In the genomic region with DNA sequence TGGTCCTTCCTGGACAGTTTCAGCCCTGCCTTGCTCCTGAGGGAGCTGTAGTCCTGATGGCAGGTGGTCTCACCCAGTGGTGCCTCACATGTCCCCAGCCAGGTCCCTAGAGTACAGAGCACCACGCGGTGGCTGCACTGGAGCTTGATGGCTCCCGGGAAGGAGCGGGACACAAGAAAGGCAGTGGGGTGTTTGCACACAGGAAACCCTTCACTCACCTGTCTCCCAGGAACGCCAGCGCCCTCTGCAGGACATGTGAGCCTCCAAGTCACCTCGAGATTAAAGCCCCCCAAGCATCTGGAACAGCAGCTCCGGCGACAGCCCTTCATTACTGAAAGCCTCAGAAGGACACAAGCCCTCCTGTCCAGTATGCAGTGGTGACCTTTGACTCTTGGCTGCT, we compare ENCODE assay signal across 8 cellular contexts. TPM values are rescaled to one million over a fixed set of nuclear protein-coding genes. Genes with fewer than 3 reads are reported as not detected.
DNase-seq lines count a peak whose midpoint lies in the region; TF ChIP-seq lines count a peak whose summit lies in the region.

No MANE protein-coding gene starts in this region.

- no peak overlapping the region for H3K4me3 ChIP-seq in OCI-LY7 (ENCODE audit: low read depth, low read length, poor library complexity, severe bottlenecking)

- no peak for DNase-seq in AG09319 (ENCODE audit: extremely low read depth, low read depth)
- DNase-seq in OCI-LY7 (ENCODE audit: low spot score) = peak; percentile 74
- DNase-seq in effector CD8-positive, alpha-beta T cell (lab: John Stamatoyannopoulos, UW) = peak; percentile 32
- peak; percentile 83 for DNase-seq in stimulated activated CD8-positive, alpha-beta memory T cell treated with anti-CD3 and anti-CD28 coated beads, Interleukin-4, amount 100 ng/mL, for 48 hours
- no peak for DNase-seq in MV-4-11 (lab: John Stamatoyannopoulos, UW)
- DNase-seq in midbrain (lab: John Stamatoyannopoulos, UW) = no peak
- no peak for DNase-seq in NK-92 treated with Interleukin-12 subunit alpha and Interleukin-12 subunit beta, amount 100 ng/mL, for 24 hours (lab: John Stamatoyannopoulos, UW)

- no peaks in the 10 kb centered on the region for H3K36me3 ChIP-seq in OCI-LY7 (ENCODE audit: insufficient read depth, low read length)

- H3K9me2 ChIP-seq in OCI-LY7 (ENCODE audit: insufficient read depth, low read length) = no peaks in the 10 kb centered on the region

- CTCF ChIA-PET in OCI-LY7 (lab: Charles Lee; ENCODE audit: unreplicated experiment) = no interaction called here

- BruUV-seq in OCI-LY7 (replicated peaks; lab: Mats Ljungman, UMichigan) = no TSS peak

- H4K20me1 ChIP-seq in OCI-LY7 (ENCODE audit: insufficient read depth, low read length) = no peaks in the 10 kb centered on the region

- H3K79me2 ChIP-seq in OCI-LY7 (ENCODE audit: insufficient read depth, low read depth, low read length) = no peaks in the 10 kb centered on the region

- TF ChIP-seq CTCF in AG09319 (IDR thresholded peaks at IDR 0.05; ENCODE audit: low read depth, low read length) (peak; percentile 26), GM12874 (IDR thresholded peaks at IDR 0.05; ENCODE audit: insufficient read depth, low read depth, low read length) (peak; percentile 69), OCI-LY7 (conservative IDR thresholded peaks at IDR 0.05; ENCODE audit: low read length) (peak; percentile 79)

- H3K27ac ChIP-seq in OCI-LY7 (ENCODE audit: low read depth, low read length, poor library complexity, severe bottlenecking) = no peak overlapping the region

- intact Hi-C loops in OCI-LY7 (cut with micrococcal nuclease; ENCODE audit: unreplicated experiment) = loop anchor here (1.0 to 5.0 kb wide), 2 partner anchors 49 to 171 kb away; no protein-coding TSS in a partner anchor

- H3K4me2 ChIP-seq in OCI-LY7 (ENCODE audit: low read length) = no peak overlapping the region

- no peak overlapping the region for H2AFZ ChIP-seq in OCI-LY7 (ENCODE audit: low read length)

- no peaks in the 10 kb centered on the region for H3K4me1 ChIP-seq in OCI-LY7 (ENCODE audit: insufficient read depth, low read length, poor library complexity, severe bottlenecking)

- POLR2A ChIA-PET in OCI-LY7 (lab: Charles Lee) = no interaction called here

- no peaks in the 10 kb centered on the region for H3K9me3 ChIP-seq in OCI-LY7 (ENCODE audit: low read length)

RNA-seq across cellular contexts. Expression of a gene that starts 19.9 kb away (rescaled TPM):
- total RNA-seq in OCI-LY7 (2014; rRNA removed; shearing (Covaris generic)) = 38.4 and 51.0 TPM in 2 replicates
- total RNA-seq in OCI-LY7 (2022) = 50.5 and 53.8 TPM in 2 replicates

RNA-seq across cellular contexts. Expression of a gene that starts 43.5 kb away (rescaled TPM):
- total RNA-seq in OCI-LY7 (2014; rRNA removed; shearing (Covaris generic)) = 0.21 and 0.38 TPM in 2 replicates
- total RNA-seq in OCI-LY7 (2022) = 0.63 and 0.72 TPM in 2 replicates

Comparison
In these comparisons a context has a peak if more than half of its experiments do, and no peak if none do; other contexts are left out.
1. DNase-seq: peak in OCI-LY7 (single experiment), effector CD8-positive, alpha-beta T cell (single experiment) and stimulated activated CD8-positive, alpha-beta memory T cell treated with anti-CD3 and anti-CD28 coated beads, Interleukin-4, amount 100 ng/mL, for 48 hours (single experiment); none in AG09319 (single experiment), MV-4-11 (single experiment), midbrain (single experiment) and NK-92 treated with Interleukin-12 subunit alpha and Interleukin-12 subunit beta, amount 100 ng/mL, for 24 hours (single experiment).
2. CTCF ChIP-seq: peak in every context shown above with its lines; median percentile 79 in OCI-LY7; 69 in GM12874; 26 in AG09319.